1 cellular context compared by ENCODE assay signal in the genomic region with DNA sequence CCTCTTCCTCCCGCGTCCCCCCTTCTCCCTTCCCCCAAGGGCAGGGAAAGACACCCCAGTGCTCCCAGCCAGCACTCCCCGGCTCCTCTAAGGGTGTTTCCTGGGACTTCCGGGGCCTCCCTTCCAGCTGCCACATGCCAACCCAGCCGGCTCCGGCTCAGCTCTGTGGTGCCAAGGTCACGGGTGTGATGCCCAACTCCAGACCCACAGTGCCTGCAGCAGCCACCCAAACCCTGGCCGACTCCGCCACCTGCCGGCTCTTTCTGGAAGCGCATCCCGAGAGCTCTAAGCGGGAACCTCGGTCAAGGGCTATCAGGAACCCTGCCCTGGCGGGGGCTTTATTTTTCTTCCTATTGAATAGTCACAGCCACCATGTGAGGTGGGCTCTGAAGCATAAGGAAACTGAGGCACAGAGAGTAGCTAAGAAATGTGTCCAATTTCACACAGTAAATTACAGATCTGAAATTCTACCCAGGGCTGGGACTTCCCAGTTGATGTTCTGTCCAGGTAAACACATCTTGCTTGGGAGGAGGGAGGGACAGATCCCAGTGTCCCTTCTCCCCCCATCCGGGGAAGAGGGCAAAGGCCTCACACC.
A peak's percentile ranks its signal among the peaks of the same experiment; 100 is the strongest.
TF ChIP-seq lines count a peak whose summit lies in the region.

No MANE protein-coding gene starts in this region.

TF ChIP-seq in HCT116, 20 proteins besides CTCF, POLR2A, EP300 and RAD21:
- TF ChIP-seq TCF7L2 (IDR thresholded peaks at IDR 0.05; ENCODE audit: borderline replicate concordance, extremely low read depth, insufficient read depth, insufficient read length) (peak; percentile 49), YY1 (IDR thresholded peaks at IDR 0.05; ENCODE audit: extremely low read depth, insufficient replicate concordance, low read depth, low read length) (peak; percentile 10), POLR2AphosphoS5 (IDR thresholded peaks at IDR 0.05; ENCODE audit: low read depth, low read length) (no peak), MAX (IDR thresholded peaks at IDR 0.05) (no peak)
